Comparison of ENCODE assay signal across 20 cellular contexts in genomic region chr12:64736771-64737170, GRCh38. TPM values are rescaled to one million over a fixed set of nuclear protein-coding genes. Genes with fewer than 3 reads are reported as not detected.
DNase-seq lines count a peak whose midpoint lies in the region; ATAC-seq, FAIRE-seq and TF ChIP-seq lines count a peak whose summit lies in the region.
"Had no signal": no experiment of that assay in that cellular context is flagged by ENCODE, and none has a peak within 500 bp of the region (broad histone marks: within the 10 kb centered on the region; RNA-seq: fewer than 3 reads in every experiment).

No MANE protein-coding gene starts in this region.

- H4K20me1 ChIP-seq in KMS-11 (ENCODE audit: insufficient read depth) (no peaks in the 10 kb centered on the region), keratinocyte (ENCODE audit: control insufficient read depth, extremely low read depth, insufficient read depth, low read length) (no peaks in the 10 kb centered on the region)
- H4K20me1 ChIP-seq: BLaER1 had no signal

- no peak for TF ChIP-seq CTCF in KMS-11 (conservative IDR thresholded peaks at IDR 0.05; ENCODE audit: low read depth, low read length)
- TF ChIP-seq CTCF in keratinocyte (optimal IDR thresholded peaks at IDR 0.05 in 1 of 3, IDR thresholded peaks at IDR 0.05 in 1 of 3, conservative IDR thresholded peaks at IDR 0.05 in 1 of 3; ENCODE audit: extremely low read depth in 1 of 3, insufficient read depth in 2 of 3, low read length in 3 of 3) = no peak

- H3K79me2 ChIP-seq in KMS-11 (ENCODE audit: insufficient read depth, low read depth) = no peaks in the 10 kb centered on the region
- no peaks in the 10 kb centered on the region for H3K79me2 ChIP-seq in keratinocyte (ENCODE audit: control insufficient read depth, insufficient read depth, low read length)

- H3K27me3 Mint-ChIP-seq in activated naive CD4-positive, alpha-beta T cell treated with anti-CD3 and anti-CD28 coated beads, Interleukin-2, amount 10 ng/mL, durations not matched to agents 7 days and 5 days = no peaks in the 10 kb centered on the region
- no peaks in the 10 kb centered on the region for H3K27me3 Mint-ChIP-seq in activated naive CD4-positive, alpha-beta T cell treated with anti-CD3 and anti-CD28 coated beads for 36 hours (ENCODE audit: low read depth)
- no peaks in the 10 kb centered on the region for H3K27me3 Mint-ChIP-seq in T-helper 17 cell

- CTCF ChIA-PET in activated naive CD4-positive, alpha-beta T cell treated with anti-CD3 and anti-CD28 coated beads, Interleukin-2, amount 10 ng/mL, durations not matched to agents 7 days and 5 days (lab: Charles Lee) = no interaction called here
- CTCF ChIA-PET in activated naive CD4-positive, alpha-beta T cell treated with anti-CD3 and anti-CD28 coated beads for 36 hours (lab: Charles Lee) = interaction anchor here (2.0 kb wide), 1 partner anchor 18 kb away, joined by 5 read pairs; no protein-coding TSS in a partner anchor

- ATAC-seq in T-helper 17 cell (no peak), left ventricle myocardium superior (no peak)
- ATAC-seq: HCT116, Panc1 had no signal

- H3K27me3 ChIP-seq in KMS-11 (ENCODE audit: insufficient read depth, low read depth) = no peaks in the 10 kb centered on the region
- H3K27me3 ChIP-seq in keratinocyte (ENCODE audit: control insufficient read depth, extremely low read depth, insufficient read depth, low read length) = no peaks in the 10 kb centered on the region
- H3K27me3 ChIP-seq: BLaER1 had no signal

- peaks cover 3% of the 10 kb centered on the region for H3K9me3 Mint-ChIP-seq in activated naive CD4-positive, alpha-beta T cell treated with anti-CD3 and anti-CD28 coated beads, Interleukin-2, amount 10 ng/mL, durations not matched to agents 7 days and 5 days
- no peaks in the 10 kb centered on the region for H3K9me3 Mint-ChIP-seq in activated naive CD4-positive, alpha-beta T cell treated with anti-CD3 and anti-CD28 coated beads for 36 hours
- H3K9me3 Mint-ChIP-seq: CD8-positive, alpha-beta T cell had no signal

- peak overlapping the region; percentile 77 for H3K27ac Mint-ChIP-seq in activated naive CD4-positive, alpha-beta T cell treated with anti-CD3 and anti-CD28 coated beads, Interleukin-2, amount 10 ng/mL, durations not matched to agents 7 days and 5 days
- no peak overlapping the region for H3K27ac Mint-ChIP-seq in activated naive CD4-positive, alpha-beta T cell treated with anti-CD3 and anti-CD28 coated beads for 36 hours
- peak overlapping the region; percentile 84 for H3K27ac Mint-ChIP-seq in T-helper 17 cell

- H3K4me1 ChIP-seq in KMS-11 (ENCODE audit: low read depth, poor library complexity, severe bottlenecking) (peaks cover 30% of the 10 kb centered on the region), keratinocyte (ENCODE audit: control insufficient read depth, extremely low read depth, insufficient read depth, low read length) (peaks cover 30% of the 10 kb centered on the region)

- dilution Hi-C loops in keratinocyte (cut with MboI; ENCODE audit: extremely low pct_ligation_motif_present, low sequenced_read_pairs) = no loop called here

- H3K9me3 ChIP-seq in T-helper 17 cell (ENCODE audit: control insufficient read depth, low read length, poor library complexity, severe bottlenecking) (no peaks in the 10 kb centered on the region), keratinocyte (ENCODE audit: control insufficient read depth, low read depth, low read length) (no peaks in the 10 kb centered on the region)
- H3K9me3 ChIP-seq: BLaER1 had no signal

- in situ Hi-C loops in G401 (cut with HindIII; ENCODE audit: low sequenced_read_pairs) = no loop called here

- no peak overlapping the region for H3K4me3 Mint-ChIP-seq in activated naive CD4-positive, alpha-beta T cell treated with anti-CD3 and anti-CD28 coated beads, Interleukin-2, amount 10 ng/mL, durations not matched to agents 7 days and 5 days
- no peak overlapping the region for H3K4me3 Mint-ChIP-seq in activated naive CD4-positive, alpha-beta T cell treated with anti-CD3 and anti-CD28 coated beads for 36 hours
- no peak overlapping the region for H3K4me3 Mint-ChIP-seq in T-helper 17 cell
- H3K4me3 Mint-ChIP-seq: CD8-positive, alpha-beta T cell had no signal

- H3K4me3 ChIP-seq in KMS-11 (IDR thresholded peaks at IDR 0.05; ENCODE audit: insufficient read depth, low read depth, low read length) (no peak overlapping the region), keratinocyte (ENCODE audit: control insufficient read depth in 2 of 3, extremely low read depth in 1 of 3, insufficient read depth in 2 of 3, low read depth in 1 of 3, low read length in 3 of 3) (peak overlapping the region in 1 of 3 experiments; percentile 34)
- H3K4me3 ChIP-seq: BLaER1, K562 had no signal

- H3K27ac ChIP-seq in KMS-11 = no peak overlapping the region
- H3K27ac ChIP-seq in keratinocyte (ENCODE audit: control insufficient read depth, insufficient read depth, low read length) = peak overlapping the region; percentile 47
- H3K27ac ChIP-seq: BLaER1 had no signal

- intact Hi-C loops in activated naive CD4-positive, alpha-beta T cell treated with anti-CD3 and anti-CD28 coated beads for 36 hours (cut with micrococcal nuclease) = no loop called here
- intact Hi-C loops in left ventricle myocardium superior (cut with micrococcal nuclease) = no loop called here

- no peak for DNase-seq in activated naive CD4-positive, alpha-beta T cell treated with anti-CD3 and anti-CD28 coated beads, Interleukin-2, amount 10 ng/mL, durations not matched to agents 7 days and 5 days
- no peak for DNase-seq in activated naive CD4-positive, alpha-beta T cell treated with anti-CD3 and anti-CD28 coated beads for 36 hours
- DNase-seq in T-helper 17 cell (no peak), keratinocyte (ENCODE audit: low read depth, low spot score) (no peak), G401 (ENCODE audit: low spot score) (no peak), NCI-H187 (lab: John Stamatoyannopoulos, UW) (no peak), left ventricle myocardium superior (no peak)
- DNase-seq: Calu3, GOT3, NCI-H1694 treated with DMSO at 0.1 percent for 48 hours, NCI-H524 treated with DMSO at 0.1 percent for 48 hours, Right ventricle myocardium superior had no signal

- no peak overlapping the region for H2AFZ ChIP-seq in KMS-11 (ENCODE audit: low read depth)
- no peak overlapping the region for H2AFZ ChIP-seq in keratinocyte (ENCODE audit: control insufficient read depth, low read length)

- peak overlapping the region; percentile 27; the same call in 1 of the 2 replicates for H3K4me2 ChIP-seq in KMS-11
- peak overlapping the region; percentile 69 for H3K4me2 ChIP-seq in keratinocyte (ENCODE audit: control insufficient read depth, extremely low read depth, insufficient read depth, low read depth, low read length)
- H3K4me2 ChIP-seq: BLaER1 had no signal

- no peak overlapping the region for H3K9ac ChIP-seq in KMS-11
- H3K9ac ChIP-seq in keratinocyte (ENCODE audit: control insufficient read depth, extremely low read depth, insufficient read depth, low read length) = no peak overlapping the region
- H3K9ac ChIP-seq: BLaER1 had no signal

- peaks cover 27% of the 10 kb centered on the region for H3K4me1 Mint-ChIP-seq in activated naive CD4-positive, alpha-beta T cell treated with anti-CD3 and anti-CD28 coated beads, Interleukin-2, amount 10 ng/mL, durations not matched to agents 7 days and 5 days
- peaks cover 18% of the 10 kb centered on the region for H3K4me1 Mint-ChIP-seq in activated naive CD4-positive, alpha-beta T cell treated with anti-CD3 and anti-CD28 coated beads for 36 hours (ENCODE audit: low read depth)
- peaks cover 15% of the 10 kb centered on the region for H3K4me1 Mint-ChIP-seq in T-helper 17 cell

- FAIRE-seq in keratinocyte (lab: Jason Lieb, UNC) = peak; percentile 13
- FAIRE-seq: GM12892, GM18507, K562 had no signal

- peaks cover 66% of the 10 kb centered on the region for H3K36me3 Mint-ChIP-seq in activated naive CD4-positive, alpha-beta T cell treated with anti-CD3 and anti-CD28 coated beads, Interleukin-2, amount 10 ng/mL, durations not matched to agents 7 days and 5 days
- H3K36me3 Mint-ChIP-seq in activated naive CD4-positive, alpha-beta T cell treated with anti-CD3 and anti-CD28 coated beads for 36 hours (ENCODE audit: low read depth) = peaks cover 35% of the 10 kb centered on the region
- H3K36me3 Mint-ChIP-seq in T-helper 17 cell (ENCODE audit: low read depth) = peaks cover 12% of the 10 kb centered on the region

- H3K36me3 ChIP-seq in KMS-11 (ENCODE audit: insufficient read depth) (no peaks in the 10 kb centered on the region), keratinocyte (ENCODE audit: control insufficient read depth in 2 of 2, extremely low read depth in 1 of 2, insufficient read depth in 2 of 2, low read length in 2 of 2) (peaks cover 3 to 11% of the 10 kb centered on the region in 2 experiments)

- H3K9me1 ChIP-seq in keratinocyte (ENCODE audit: control insufficient read depth, extremely low read depth, insufficient read depth, low read length) = no peaks in the 10 kb centered on the region

RNA-seq across cellular contexts. Expression of gene GNS, which starts 22.4 kb away (rescaled TPM):
- 10 to 100 TPM; 14.3 to 14.6 TPM for total RNA-seq in activated naive CD4-positive, alpha-beta T cell treated with anti-CD3 and anti-CD28 coated beads for 36 hours
- 10 to 100 TPM; 21.0 to 22.4 TPM for total RNA-seq in T-helper 17 cell
- polyA plus RNA-seq in keratinocyte = 48.4 to 57.8 TPM (median 57.8 TPM) in 3 replicates
- 24.8 TPM for polyA plus RNA-seq in keratinocyte (2011; ENCODE audit: low read depth)
- polyA plus RNA-seq in keratinocyte (2011; cell fraction: cytosol; rRNA removed) = 17.0 and 27.9 TPM in 2 replicates
- 96.5 and 103 TPM in 2 replicates for polyA plus RNA-seq in keratinocyte (2011; cell fraction: nucleus; rRNA removed)
- 29.7 and 35.6 TPM in 2 replicates for polyA plus RNA-seq in keratinocyte (2012; ENCODE audit: low replicate concordance)
- 55.7 to 119 TPM (median 116 TPM) in 3 replicates for polyA minus RNA-seq in keratinocyte
- polyA minus RNA-seq in keratinocyte (2011; cell fraction: cytosol; rRNA and poly(A)+ RNA removed) = 47.4 TPM
- polyA minus RNA-seq in keratinocyte (2011; cell fraction: nucleus; rRNA and poly(A)+ RNA removed) = 127 and 260 TPM in 2 replicates
- total RNA-seq in G401 (2014; rRNA removed; shearing (Covaris generic)) = 50.2 and 64.1 TPM in 2 replicates
- total RNA-seq in left ventricle myocardium superior = 120 TPM
